Comparison of ENCODE assay signal across 24 cellular contexts in the genomic region with DNA sequence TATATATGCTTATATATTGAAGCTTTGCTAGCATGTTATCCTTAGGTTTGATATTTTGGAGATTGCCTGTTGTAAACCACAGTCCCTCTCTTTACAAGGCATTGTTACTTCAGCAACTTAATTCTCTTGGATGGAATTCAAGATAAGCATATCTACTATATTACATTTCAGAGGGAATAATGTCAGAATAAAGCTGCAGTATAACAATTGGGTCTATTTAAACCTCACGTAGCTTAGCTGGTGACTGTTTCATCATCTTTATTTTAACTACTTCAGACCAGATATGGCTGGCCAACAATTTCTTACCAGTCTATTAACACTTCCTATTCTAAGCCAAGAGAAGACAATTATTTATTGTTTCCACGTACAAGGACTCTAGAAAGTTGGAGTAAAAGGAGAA.
DNase-seq lines count a peak whose midpoint lies in the region; ATAC-seq and TF ChIP-seq lines count a peak whose summit lies in the region.
"Had no signal": no experiment of that assay in that cellular context is flagged by ENCODE, and none has a peak within 500 bp of the region (broad histone marks: within the 10 kb centered on the region; RNA-seq: fewer than 3 reads in every experiment).

No MANE protein-coding gene starts in this region.

- TF ChIP-seq CTCF in WERI-Rb-1 (IDR thresholded peaks at IDR 0.05; ENCODE audit: low read depth, low read length) (no peak), fibroblast of pulmonary artery (IDR thresholded peaks at IDR 0.05; ENCODE audit: low read length, missing control alignments) (no peak), neutrophil (IDR thresholded peaks at IDR 0.05) (no peak)

- H3K9me3 ChIP-seq in WERI-Rb-1 (ENCODE audit: severe bottlenecking) (no peaks in the 10 kb centered on the region), neutrophil (no peaks in the 10 kb centered on the region)

- peaks cover 32% of the 10 kb centered on the region for H3K36me3 ChIP-seq in WERI-Rb-1
- peaks cover 4% of the 10 kb centered on the region for H3K36me3 ChIP-seq in neutrophil

- ATAC-seq in GM19463 (IDR thresholded peaks at IDR 0.05; ENCODE audit: unreplicated experiment), result no peak
- ATAC-seq: GM12878, HepG2, Panc1, SK-N-SH treated with all-trans-retinoic acid at 6 μM for 48 hours had no signal

- peaks cover 11 to 13% of the 10 kb centered on the region in 2 experiments for H3K4me1 ChIP-seq in neutrophil (ENCODE audit: control insufficient read depth in 1 of 2, insufficient read depth in 1 of 2, low read depth in 1 of 2, low read length in 1 of 2)

- H3K27me3 ChIP-seq in WERI-Rb-1 (ENCODE audit: insufficient read depth, low read depth, severe bottlenecking) (no peaks in the 10 kb centered on the region), neutrophil (no peaks in the 10 kb centered on the region)

- no peak for DNase-seq in WERI-Rb-1
- DNase-seq in fibroblast of pulmonary artery (ENCODE audit: low read depth), result peak; percentile 13
- DNase-seq in epidermal melanocyte (ENCODE audit: insufficient read length, low spot score), result no peak
- DNase-seq in NK-92 treated with Interleukin-12 subunit alpha and Interleukin-12 subunit beta, amount 100 ng/mL, for 24 hours (lab: John Stamatoyannopoulos, UW), result no peak
- no peak for DNase-seq in NCI-H128 (lab: John Stamatoyannopoulos, UW; ENCODE audit: unreplicated experiment)
- DNase-seq: CD4-positive, alpha-beta T cell; DND-41; GM23248; H9; KBM-7; MM.1S; NCI-H1048; NCI-H1436 treated with DMSO at 0.1 percent for 48 hours; NCI-H1930; NCI-H2227 treated with DMSO at 0.1 percent for 48 hours; NCI-H510A; NCI-H748 treated with DMSO at 0.1 percent for 48 hours had no signal

- H3K27ac ChIP-seq in WERI-Rb-1 (peak overlapping the region; percentile 12), neutrophil (peak overlapping the region; percentile 72)
- H3K27ac ChIP-seq: GM23248, HL-60 had no signal

- H3K4me3 ChIP-seq in WERI-Rb-1 (ENCODE audit: low read depth, low read length) (no peak overlapping the region), fibroblast of pulmonary artery (replicated peaks; ENCODE audit: low read depth, low read length) (no peak overlapping the region), neutrophil (ENCODE audit: low read depth in 1 of 2, low read length in 1 of 2) (no peak overlapping the region)
- H3K4me3 ChIP-seq: GM12878, GM23248 had no signal
